In genomic region chr2:147463881-147464520, GRCh38 we compare ENCODE assay signal across 9 cellular contexts.
DNase-seq lines count a peak whose midpoint lies in the region; ATAC-seq and TF ChIP-seq lines count a peak whose summit lies in the region.
"Had no signal": no experiment of that assay in that cellular context is flagged by ENCODE, and none has a peak within 500 bp of the region (broad histone marks: within the 10 kb centered on the region; RNA-seq: fewer than 3 reads in every experiment).

No MANE protein-coding gene starts in this region.

- DNase-seq in GM19240 (ENCODE audit: insufficient read length, low spot score) = no peak
- no peak for DNase-seq in spleen
- DNase-seq in NCI-H2227 treated with DMSO at 0.1 percent for 48 hours (lab: John Stamatoyannopoulos, UW) = no peak
- DNase-seq in stimulated activated naive CD8-positive, alpha-beta T cell treated with anti-CD3 and anti-CD28 coated beads, Interleukin-15, Interleukin-2, amounts not matched to agents 100 U/mL and 50 U/mL, for 24 hours = no peak

- TF ChIP-seq CTCF in spleen (IDR thresholded peaks at IDR 0.05 in 8 of 11, conservative IDR thresholded peaks at IDR 0.05 in 3 of 11) = no peak

- ATAC-seq in GM18909 (IDR thresholded peaks at IDR 0.05; ENCODE audit: poor library complexity, unreplicated experiment) (peak; percentile 98), HG02678 (IDR thresholded peaks at IDR 0.05; ENCODE audit: unreplicated experiment) (peak; percentile 96), HG03558 (IDR thresholded peaks at IDR 0.05; ENCODE audit: extremely low read depth, unreplicated experiment) (peak; percentile 84)
- no peak for ATAC-seq in stimulated activated naive CD8-positive, alpha-beta T cell treated with anti-CD3 and anti-CD28 coated beads, Interleukin-15, Interleukin-2, amounts not matched to agents 100 U/mL and 50 U/mL, for 24 hours

- no peak overlapping the region for H3K4me3 ChIP-seq in muscle layer of duodenum (ENCODE audit: low read depth in 1 of 2, low read length in 2 of 2)
- H3K4me3 ChIP-seq in spleen = no peak overlapping the region

- intact Hi-C loops in spleen (cut with DNase I; ENCODE audit: low total_unique reads) = no loop called here

- H3K4me1 ChIP-seq in muscle layer of duodenum (ENCODE audit: control insufficient read depth in 1 of 2, insufficient read depth in 2 of 2, low read length in 2 of 2) = no peaks in the 10 kb centered on the region
- H3K4me1 ChIP-seq in spleen = no peaks in the 10 kb centered on the region

- H3K36me3 ChIP-seq in muscle layer of duodenum (ENCODE audit: control insufficient read depth in 1 of 2, insufficient read depth in 2 of 2, low read length in 2 of 2) (no peaks in the 10 kb centered on the region), spleen (no peaks in the 10 kb centered on the region)

- TF ChIP-seq POLR2A in spleen (IDR thresholded peaks at IDR 0.05) = no peak

- peak overlapping the region; percentile 71 for H3K27ac ChIP-seq in muscle layer of duodenum (ENCODE audit: low read length)
- no peak overlapping the region for H3K27ac ChIP-seq in spleen
- H3K27ac ChIP-seq: VCaP had no signal

- 78 to 89% (median 85%) methylated on average over 8 of the region's 8 CpGs for WGBS in spleen, 5 donors

- H3K27me3 ChIP-seq in muscle layer of duodenum (ENCODE audit: low read depth, low read length) (no peaks in the 10 kb centered on the region), spleen (replicated peaks in 1 of 7) (no peaks in the 10 kb centered on the region)

- H3K9me3 ChIP-seq in muscle layer of duodenum (ENCODE audit: control insufficient read depth in 1 of 2, low read length in 2 of 2) (no peaks in the 10 kb centered on the region), spleen (no peaks in the 10 kb centered on the region)
